In genomic region chr10:71649631-71650030, GRCh38 we compare ENCODE assay signal across 30 cellular contexts.
A peak's percentile ranks its signal among the peaks of the same experiment; 100 is the strongest.
DNase-seq lines count a peak whose midpoint lies in the region; ATAC-seq, FAIRE-seq and TF ChIP-seq lines count a peak whose summit lies in the region.
"Had no signal": no experiment of that assay in that cellular context is flagged by ENCODE, and none has a peak within 500 bp of the region (broad histone marks: within the 10 kb centered on the region; RNA-seq: fewer than 3 reads in every experiment).

No MANE protein-coding gene starts in this region.

- H3K36me3 ChIP-seq in bronchial epithelial cell (ENCODE audit: control insufficient read depth, insufficient read depth, low read length) (no peaks in the 10 kb centered on the region), tibial nerve (no peaks in the 10 kb centered on the region)
- H3K36me3 ChIP-seq: thyroid gland had no signal

- no peak for TF ChIP-seq POLR2A in tibial nerve (IDR thresholded peaks at IDR 0.05)

- FAIRE-seq in bronchial epithelial cell (lab: Jason Lieb, UNC) = no peak
- FAIRE-seq: astrocyte, GM19239 had no signal

- 85 to 87% methylated on average over 4 of the region's 4 CpGs for WGBS in tibial nerve, 2 donors

- ATAC-seq in GM21360 (IDR thresholded peaks at IDR 0.05; ENCODE audit: unreplicated experiment) = no peak
- no peak for ATAC-seq in HG03521 (IDR thresholded peaks at IDR 0.05; ENCODE audit: unreplicated experiment)
- ATAC-seq: foreskin keratinocyte, WTC11 had no signal

- no peak overlapping the region for H3K27ac ChIP-seq in tibial nerve
- H3K27ac ChIP-seq: foreskin keratinocyte, hepatocyte, KMS-11, RWPE1, thyroid gland had no signal

- DNase-seq in SKM-1 treated with dmso at 0.1 percent for 144 hours (lab: John Stamatoyannopoulos, UW; ENCODE audit: unreplicated experiment) = peak; percentile 17
- DNase-seq in SKM-1 (lab: John Stamatoyannopoulos, UW; ENCODE audit: unreplicated experiment) = no peak
- DNase-seq in MV-4-11 (lab: John Stamatoyannopoulos, UW) = peak; percentile 20
- DNase-seq in bronchial epithelial cell (ENCODE audit: low read depth) = peak; percentile 11
- no peak for DNase-seq in tibial nerve (ENCODE audit: low spot score in 2 of 2)
- no peak for DNase-seq in NCI-H1092 (lab: John Stamatoyannopoulos, UW)
- DNase-seq: activated CD4-positive, alpha-beta T cell treated with anti-CD3 and anti-CD28 coated beads, Interleukin-2, amount 50 U/mL, for 48 hours; activated CD8-positive, alpha-beta memory T cell treated with anti-CD3 and anti-CD28 coated beads, Interleukin-2, amount 50 U/mL, for 48 hours; activated naive CD8-positive, alpha-beta T cell treated with anti-CD3 and anti-CD28 coated beads for 36 hours; AML-193; DMS79; effector CD4-positive, alpha-beta T cell; foreskin keratinocyte; immature natural killer cell; NCI-H1092 treated with DMSO at 0.1 percent for 48 hours; NCI-H2029 treated with DMSO at 0.1 percent for 48 hours; NCI-H510A treated with DMSO at 0.1 percent for 48 hours; nucleus accumbens; retina; stimulated activated CD4-positive, alpha-beta T cell treated with anti-CD3 and anti-CD28 coated beads, Interleukin-2, amount 100 ng/mL, for 48 hours; T1000; thyroid gland had no signal

- peaks cover 0 to 2% (median 0%) of the 10 kb centered on the region in 4 donors for H3K4me1 ChIP-seq in tibial nerve
- H3K4me1 ChIP-seq: foreskin keratinocyte, thyroid gland had no signal

- TF ChIP-seq CTCF in bronchial epithelial cell (IDR thresholded peaks at IDR 0.05; ENCODE audit: insufficient read depth, low read length, severe bottlenecking) (no peak), tibial nerve (IDR thresholded peaks at IDR 0.05) (no peak)

- H3K4me3 ChIP-seq in bronchial epithelial cell (ENCODE audit: low read depth, low read length) = no peak overlapping the region
- H3K4me3 ChIP-seq in tibial nerve = no peak overlapping the region
- H3K4me3 ChIP-seq: hepatocyte, thyroid gland had no signal

- H3K9me3 ChIP-seq in tibial nerve = no peaks in the 10 kb centered on the region
- H3K9me3 ChIP-seq: thyroid gland had no signal

- TF ChIP-seq EP300 in tibial nerve (IDR thresholded peaks at IDR 0.05) = no peak

- H3K27me3 ChIP-seq in bronchial epithelial cell (ENCODE audit: control insufficient read depth, insufficient read depth, low read length) = peaks cover 1% of the 10 kb centered on the region
- no peaks in the 10 kb centered on the region for H3K27me3 ChIP-seq in tibial nerve
- H3K27me3 ChIP-seq: foreskin keratinocyte, hepatocyte, thyroid gland had no signal

Comparison
In these comparisons a context has a peak if more than half of its experiments do, and no peak if none do; other contexts are left out.
1. DNase-seq: peak in SKM-1 treated with dmso at 0.1 percent for 144 hours (single experiment), MV-4-11 (single experiment) and bronchial epithelial cell (single experiment); none in SKM-1 (single experiment), tibial nerve (0 of 2) and NCI-H1092 (single experiment).